Comparison of ENCODE assay signal across 1 cellular context in the genomic region with DNA sequence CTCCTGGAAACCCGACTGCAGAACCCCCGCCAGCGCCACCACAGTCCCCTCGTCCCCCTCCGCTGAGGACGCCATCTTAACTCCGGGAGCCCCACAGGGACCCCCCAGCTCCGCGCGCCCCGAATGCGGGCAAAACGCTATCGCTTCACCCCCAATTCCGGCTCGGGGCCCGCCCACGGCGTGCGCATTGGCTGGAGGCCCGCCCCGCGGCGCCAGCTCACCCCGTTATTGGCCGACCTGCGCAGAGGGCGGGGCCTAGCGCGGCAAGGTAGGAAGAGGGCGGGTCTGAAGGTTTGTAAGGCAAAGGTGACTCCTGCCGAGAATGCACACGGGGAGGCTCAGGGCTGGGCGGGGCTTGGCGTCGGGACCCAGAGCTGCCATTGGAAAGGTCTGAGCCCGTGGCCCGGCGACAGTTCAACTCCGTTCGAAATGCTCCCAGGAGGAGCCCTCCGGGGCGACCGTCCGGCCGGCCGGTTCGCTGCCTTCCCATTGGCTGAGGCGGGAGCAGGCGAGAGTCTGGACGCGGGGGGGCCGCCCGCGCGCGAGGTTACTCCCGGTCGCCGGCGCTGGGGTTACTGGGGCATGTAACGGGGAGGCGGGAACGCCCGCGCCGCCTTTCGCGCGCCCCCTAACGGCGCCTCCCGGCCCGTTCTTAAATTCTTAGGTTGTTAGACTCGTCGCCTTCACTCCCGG.
TF ChIP-seq lines count a peak whose summit lies in the region.

TSS of gene LPCAT3 (minus strand) at position 127 of the 693 bp plus-strand sequence. CDS start at position 75, 52 bp downstream.

TF ChIP-seq in K562, 482 proteins besides CTCF, POLR2A, EP300 and RAD21 (continued from another document and continues in another):
- TF ChIP-seq ZNF384 (IDR thresholded peaks at IDR 0.05; ENCODE audit: low read depth, low read length) (0 out of 2 replicates have a peak, but pooled peaks have one; percentile 3), RNF2 (IDR thresholded peaks at IDR 0.05) (peak; percentile 18; the same call in 1 of the 2 replicates), NRF1 (conservative IDR thresholded peaks at IDR 0.05 in 1 of 2, IDR thresholded peaks at IDR 0.05 in 1 of 2) (peak; percentile 96), VEZF1 (CRISPR knock-in tag; IDR thresholded peaks at IDR 0.05) (peak; percentile 99), SMARCE1 (IDR thresholded peaks at IDR 0.05) (no peak), TAF1 (IDR thresholded peaks at IDR 0.05; ENCODE audit: control insufficient read depth, extremely low read depth, insufficient read depth, low read length, severe bottlenecking) (peak; percentile 34), RBFOX2 (IDR thresholded peaks at IDR 0.05; ENCODE audit: low read depth, low read length) (peak; percentile 79), HDGF (IDR thresholded peaks at IDR 0.05) (no peak), CREBBP (IDR thresholded peaks at IDR 0.05; ENCODE audit: low read depth, low read length) (no peak), TBL1XR1 (IDR thresholded peaks at IDR 0.05; ENCODE audit: low read length in 2 of 2) (peak; percentile 60 to 64; a peak in 2 of 4 replicates), PML (IDR thresholded peaks at IDR 0.05; ENCODE audit: low read length) (no peak), CXXC5 (CRISPR knock-in tag; IDR thresholded peaks at IDR 0.05) (peak; percentile 84), RBM25 (IDR thresholded peaks at IDR 0.05; ENCODE audit: low read depth, low read length, severe bottlenecking) (peak; percentile 86), ATF1 (CRISPR knock-in tag; IDR thresholded peaks at IDR 0.05) (no peak), ATF1 (tag; IDR thresholded peaks at IDR 0.05) (peak; percentile 65), KAT7 (CRISPR knock-in tag; IDR thresholded peaks at IDR 0.05; ENCODE audit: borderline replicate concordance) (no peak), NFIX (CRISPR knock-in tag; IDR thresholded peaks at IDR 0.05; ENCODE audit: low read depth) (no peak), HMGN3 (IDR thresholded peaks at IDR 0.05; ENCODE audit: borderline replicate concordance, extremely low read depth, insufficient read length, low read depth, low read length) (peak; percentile 57), KLF1 (tag; IDR thresholded peaks at IDR 0.05) (no peak), TEAD4 (IDR thresholded peaks at IDR 0.05; ENCODE audit: low read length) (peak; percentile 49; the same call in 1 of the 2 replicates), TEAD4 (CRISPR knock-in tag; IDR thresholded peaks at IDR 0.05; ENCODE audit: borderline replicate concordance) (no peak), ZFX (CRISPR knock-in tag; IDR thresholded peaks at IDR 0.05) (no peak; the same call in 1 of the 2 replicates), HSF4 (CRISPR knock-in tag; IDR thresholded peaks at IDR 0.05; ENCODE audit: borderline replicate concordance) (no peak), MAZ (CRISPR knock-in tag; conservative IDR thresholded peaks at IDR 0.05 in 1 of 2, IDR thresholded peaks at IDR 0.05 in 1 of 2) (peak; percentile 62 to 67; a peak in 3 of 4 replicates), ZBTB7A (IDR thresholded peaks at IDR 0.05; ENCODE audit: borderline replicate concordance, control insufficient read depth, low read depth, low read length) (peak; percentile 54; the same call in 1 of the 2 replicates), NR2C2 (CRISPR knock-in tag; IDR thresholded peaks at IDR 0.05) (no peak), NR2C2 (tag; IDR thresholded peaks at IDR 0.05) (peak; percentile 73), ZNF146 (CRISPR knock-in tag; IDR thresholded peaks at IDR 0.05; ENCODE audit: unreplicated experiment) (no peak), ZFP1 (CRISPR knock-in tag; IDR thresholded peaks at IDR 0.05) (no peak), TSHZ1 (CRISPR knock-in tag; IDR thresholded peaks at IDR 0.05) (no peak), SRSF7 (optimal IDR thresholded peaks at IDR 0.05; ENCODE audit: low read depth, low read length) (no peak), RCOR1 (IDR thresholded peaks at IDR 0.05; ENCODE audit: borderline replicate concordance in 1 of 2, low read depth in 2 of 2, low read length in 2 of 2) (peak in 1 of 2 experiments; percentile 32; a peak in 1 of 4 replicates), SP2 (IDR thresholded peaks at IDR 0.05; ENCODE audit: extremely low read depth, low read depth, low read length, poor library complexity, severe bottlenecking) (peak; percentile 40), ESRRA (IDR thresholded peaks at IDR 0.05; ENCODE audit: borderline replicate concordance, low read depth) (peak; percentile 38; the same call in 1 of the 2 replicates), SOX6 (IDR thresholded peaks at IDR 0.05) (0 out of 2 replicates have a peak, but pooled peaks have one; percentile 37), CREM (IDR thresholded peaks at IDR 0.05; ENCODE audit: low read depth) (peak; percentile 61; the same call in 1 of the 2 replicates), GABPB1 (CRISPR knock-in tag; IDR thresholded peaks at IDR 0.05) (peak; percentile 34; the same call in 1 of the 2 replicates), BMI1 (IDR thresholded peaks at IDR 0.05; ENCODE audit: low read length) (no peak), RB1 (IDR thresholded peaks at IDR 0.05; ENCODE audit: low read depth) (peak; percentile 99), SIN3A (IDR thresholded peaks at IDR 0.05; ENCODE audit: borderline replicate concordance in 2 of 2, control insufficient read depth in 1 of 2, low read depth in 2 of 2, low read length in 2 of 2) (peak; percentile 15 to 41; a peak in 1 of 4 replicates), TCF3 (CRISPR knock-in tag; IDR thresholded peaks at IDR 0.05) (0 out of 2 replicates have a peak, but pooled peaks have one; percentile 14), ZNF57 (CRISPR knock-in tag; IDR thresholded peaks at IDR 0.05) (no peak), ZSCAN32 (CRISPR knock-in tag; IDR thresholded peaks at IDR 0.05) (no peak), C11orf30 (IDR thresholded peaks at IDR 0.05; ENCODE audit: low read depth) (no peak), MEIS2 (IDR thresholded peaks at IDR 0.05; ENCODE audit: partially characterized antibody) (peak; percentile 68)
- TF ChIP-seq, protein P1, sequence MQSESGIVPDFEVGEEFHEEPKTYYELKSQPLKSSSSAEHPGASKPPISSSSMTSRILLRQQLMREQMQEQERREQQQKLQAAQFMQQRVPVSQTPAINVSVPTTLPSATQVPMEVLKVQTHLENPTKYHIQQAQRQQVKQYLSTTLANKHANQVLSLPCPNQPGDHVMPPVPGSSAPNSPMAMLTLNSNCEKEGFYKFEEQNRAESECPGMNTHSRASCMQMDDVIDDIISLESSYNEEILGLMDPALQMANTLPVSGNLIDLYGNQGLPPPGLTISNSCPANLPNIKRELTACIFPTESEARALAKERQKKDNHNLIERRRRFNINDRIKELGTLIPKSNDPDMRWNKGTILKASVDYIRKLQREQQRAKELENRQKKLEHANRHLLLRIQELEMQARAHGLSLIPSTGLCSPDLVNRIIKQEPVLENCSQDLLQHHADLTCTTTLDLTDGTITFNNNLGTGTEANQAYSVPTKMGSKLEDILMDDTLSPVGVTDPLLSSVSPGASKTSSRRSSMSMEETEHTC (IDR thresholded peaks at IDR 0.05) = no peak
- TF ChIP-seq, protein P2, sequence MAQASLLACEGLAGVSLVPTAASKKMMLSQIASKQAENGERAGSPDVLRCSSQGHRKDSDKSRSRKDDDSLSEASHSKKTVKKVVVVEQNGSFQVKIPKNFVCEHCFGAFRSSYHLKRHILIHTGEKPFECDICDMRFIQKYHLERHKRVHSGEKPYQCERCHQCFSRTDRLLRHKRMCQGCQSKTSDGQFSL (CRISPR knock-in tag; IDR thresholded peaks at IDR 0.05) = no peak
- TF ChIP-seq, protein P2 (tag; IDR thresholded peaks at IDR 0.05) = no peak
- TF ChIP-seq, protein P3, sequence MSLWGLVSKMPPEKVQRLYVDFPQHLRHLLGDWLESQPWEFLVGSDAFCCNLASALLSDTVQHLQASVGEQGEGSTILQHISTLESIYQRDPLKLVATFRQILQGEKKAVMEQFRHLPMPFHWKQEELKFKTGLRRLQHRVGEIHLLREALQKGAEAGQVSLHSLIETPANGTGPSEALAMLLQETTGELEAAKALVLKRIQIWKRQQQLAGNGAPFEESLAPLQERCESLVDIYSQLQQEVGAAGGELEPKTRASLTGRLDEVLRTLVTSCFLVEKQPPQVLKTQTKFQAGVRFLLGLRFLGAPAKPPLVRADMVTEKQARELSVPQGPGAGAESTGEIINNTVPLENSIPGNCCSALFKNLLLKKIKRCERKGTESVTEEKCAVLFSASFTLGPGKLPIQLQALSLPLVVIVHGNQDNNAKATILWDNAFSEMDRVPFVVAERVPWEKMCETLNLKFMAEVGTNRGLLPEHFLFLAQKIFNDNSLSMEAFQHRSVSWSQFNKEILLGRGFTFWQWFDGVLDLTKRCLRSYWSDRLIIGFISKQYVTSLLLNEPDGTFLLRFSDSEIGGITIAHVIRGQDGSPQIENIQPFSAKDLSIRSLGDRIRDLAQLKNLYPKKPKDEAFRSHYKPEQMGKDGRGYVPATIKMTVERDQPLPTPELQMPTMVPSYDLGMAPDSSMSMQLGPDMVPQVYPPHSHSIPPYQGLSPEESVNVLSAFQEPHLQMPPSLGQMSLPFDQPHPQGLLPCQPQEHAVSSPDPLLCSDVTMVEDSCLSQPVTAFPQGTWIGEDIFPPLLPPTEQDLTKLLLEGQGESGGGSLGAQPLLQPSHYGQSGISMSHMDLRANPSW (CRISPR knock-in tag; IDR thresholded peaks at IDR 0.05) = no peak
- TF ChIP-seq, protein P4, sequence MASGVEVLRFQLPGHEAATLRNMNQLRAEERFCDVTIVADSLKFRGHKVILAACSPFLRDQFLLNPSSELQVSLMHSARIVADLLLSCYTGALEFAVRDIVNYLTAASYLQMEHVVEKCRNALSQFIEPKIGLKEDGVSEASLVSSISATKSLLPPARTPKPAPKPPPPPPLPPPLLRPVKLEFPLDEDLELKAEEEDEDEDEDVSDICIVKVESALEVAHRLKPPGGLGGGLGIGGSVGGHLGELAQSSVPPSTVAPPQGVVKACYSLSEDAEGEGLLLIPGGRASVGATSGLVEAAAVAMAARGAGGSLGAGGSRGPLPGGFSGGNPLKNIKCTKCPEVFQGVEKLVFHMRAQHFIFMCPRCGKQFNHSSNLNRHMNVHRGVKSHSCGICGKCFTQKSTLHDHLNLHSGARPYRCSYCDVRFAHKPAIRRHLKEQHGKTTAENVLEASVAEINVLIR (CRISPR knock-in tag; IDR thresholded peaks at IDR 0.05) = no peak
- TF ChIP-seq, protein P5, sequence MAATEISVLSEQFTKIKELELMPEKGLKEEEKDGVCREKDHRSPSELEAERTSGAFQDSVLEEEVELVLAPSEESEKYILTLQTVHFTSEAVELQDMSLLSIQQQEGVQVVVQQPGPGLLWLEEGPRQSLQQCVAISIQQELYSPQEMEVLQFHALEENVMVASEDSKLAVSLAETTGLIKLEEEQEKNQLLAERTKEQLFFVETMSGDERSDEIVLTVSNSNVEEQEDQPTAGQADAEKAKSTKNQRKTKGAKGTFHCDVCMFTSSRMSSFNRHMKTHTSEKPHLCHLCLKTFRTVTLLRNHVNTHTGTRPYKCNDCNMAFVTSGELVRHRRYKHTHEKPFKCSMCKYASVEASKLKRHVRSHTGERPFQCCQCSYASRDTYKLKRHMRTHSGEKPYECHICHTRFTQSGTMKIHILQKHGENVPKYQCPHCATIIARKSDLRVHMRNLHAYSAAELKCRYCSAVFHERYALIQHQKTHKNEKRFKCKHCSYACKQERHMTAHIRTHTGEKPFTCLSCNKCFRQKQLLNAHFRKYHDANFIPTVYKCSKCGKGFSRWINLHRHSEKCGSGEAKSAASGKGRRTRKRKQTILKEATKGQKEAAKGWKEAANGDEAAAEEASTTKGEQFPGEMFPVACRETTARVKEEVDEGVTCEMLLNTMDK (IDR thresholded peaks at IDR 0.05; ENCODE audit: borderline replicate concordance, insufficient read depth, low read depth, low read length, poor library complexity, severe bottlenecking) = peak; percentile 62
- TF ChIP-seq, protein P6, sequence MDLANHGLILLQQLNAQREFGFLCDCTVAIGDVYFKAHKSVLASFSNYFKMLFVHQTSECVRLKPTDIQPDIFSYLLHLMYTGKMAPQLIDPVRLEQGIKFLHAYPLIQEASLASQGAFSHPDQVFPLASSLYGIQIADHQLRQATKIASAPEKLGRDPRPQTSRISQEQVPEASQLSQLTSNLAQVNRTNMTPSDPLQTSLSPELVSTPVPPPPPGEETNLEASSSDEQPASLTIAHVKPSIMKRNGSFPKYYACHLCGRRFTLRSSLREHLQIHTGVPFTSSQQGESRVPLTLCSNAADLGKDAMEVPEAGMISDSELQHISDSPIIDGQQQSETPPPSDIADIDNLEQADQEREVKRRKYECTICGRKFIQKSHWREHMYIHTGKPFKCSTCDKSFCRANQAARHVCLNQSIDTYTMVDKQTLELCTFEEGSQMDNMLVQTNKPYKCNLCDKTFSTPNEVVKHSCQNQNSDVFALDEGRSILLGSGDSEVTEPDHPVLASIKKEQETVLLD (IDR thresholded peaks at IDR 0.05) = 0 out of 2 replicates have a peak, but pooled peaks have one; percentile 36
